8 cellular contexts compared by ENCODE assay signal in the genomic region with DNA sequence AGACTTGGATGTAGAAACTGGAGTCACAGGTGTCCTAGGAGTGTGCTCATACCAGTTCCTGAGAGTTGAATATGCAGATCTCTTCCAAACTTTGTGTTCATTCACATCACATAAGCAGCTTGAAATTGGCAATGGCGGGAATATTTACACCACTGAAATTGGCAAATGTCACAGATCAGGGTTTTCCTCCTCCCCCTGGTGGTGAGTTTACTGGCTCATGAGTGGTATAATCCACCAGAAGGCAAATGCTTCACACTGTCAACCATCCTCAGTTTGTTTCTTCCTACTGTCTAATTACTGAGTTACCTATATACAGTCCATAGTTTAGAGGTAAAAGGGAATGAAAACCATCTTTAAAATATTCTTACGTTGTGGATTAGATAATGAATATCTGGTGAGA.
A peak's percentile ranks its signal among the peaks of the same experiment; 100 is the strongest.
DNase-seq lines count a peak whose midpoint lies in the region; ATAC-seq and TF ChIP-seq lines count a peak whose summit lies in the region.

No MANE protein-coding gene starts in this region.

- ATAC-seq in GM18907 (IDR thresholded peaks at IDR 0.05; ENCODE audit: unreplicated experiment) = peak; percentile 63

- H3K4me1 ChIP-seq in BE2C = no peaks in the 10 kb centered on the region

- H3K9me3 ChIP-seq in BE2C = no peaks in the 10 kb centered on the region

- no peak overlapping the region for H3K27ac Mint-ChIP-seq in chondrocyte (ENCODE audit: unreplicated experiment)

- H3K4me3 Mint-ChIP-seq in chondrocyte (ENCODE audit: unreplicated experiment) = no peak overlapping the region

- H3K27me3 Mint-ChIP-seq in chondrocyte (ENCODE audit: low read depth) = no peaks in the 10 kb centered on the region

- TF ChIP-seq CTCF in BE2C (IDR thresholded peaks at IDR 0.05; ENCODE audit: low read depth, low read length) = peak; percentile 54
- peak; percentile 35 for TF ChIP-seq CTCF in chondrocyte (IDR thresholded peaks at IDR 0.05)

- no peak overlapping the region for H3K4me3 ChIP-seq in BE2C (ENCODE audit: low read depth, low read length)

- no peaks in the 10 kb centered on the region for H3K36me3 ChIP-seq in BE2C

- H3K9me3 Mint-ChIP-seq in chondrocyte (ENCODE audit: low read depth) = peaks cover 5% of the 10 kb centered on the region

- H3K27me3 ChIP-seq in BE2C = no peaks in the 10 kb centered on the region

- no peaks in the 10 kb centered on the region for H3K36me3 Mint-ChIP-seq in chondrocyte (ENCODE audit: low read depth)

- DNase-seq in BE2C (peak; percentile 18), Kasumi-1 (lab: John Stamatoyannopoulos, UW) (peak; percentile 32 to 40), chondrocyte (ENCODE audit: low spot score) (no peak), NCI-H748 (lab: John Stamatoyannopoulos, UW; ENCODE audit: unreplicated experiment) (no peak), Ammon's horn (ENCODE audit: low spot score) (no peak), AG08396 (ENCODE audit: low spot score) (no peak), epidermal melanocyte (ENCODE audit: insufficient read length, low spot score) (no peak)

- no peaks in the 10 kb centered on the region for H3K4me1 Mint-ChIP-seq in chondrocyte (ENCODE audit: low read depth)

Comparison
In these comparisons a context has a peak if more than half of its experiments do, and no peak if none do; other contexts are left out.
1. DNase-seq: peak in BE2C (single experiment) and Kasumi-1 (2 of 2); none in chondrocyte (single experiment), NCI-H748 (single experiment), Ammon's horn (single experiment), AG08396 (single experiment) and epidermal melanocyte (single experiment).